In genomic region chrX:13279279-13280009, GRCh38 we compare ENCODE assay signal across 18 cellular contexts. TPM values are rescaled to one million over a fixed set of nuclear protein-coding genes. Genes with fewer than 3 reads are reported as not detected.
DNase-seq lines count a peak whose midpoint lies in the region; ATAC-seq and TF ChIP-seq lines count a peak whose summit lies in the region.
"Had no signal": no experiment of that assay in that cellular context is flagged by ENCODE, and none has a peak within 500 bp of the region (broad histone marks: within the 10 kb centered on the region; RNA-seq: fewer than 3 reads in every experiment).

No MANE protein-coding gene starts in this region.

- H4K20me1 ChIP-seq in SK-N-SH (ENCODE audit: insufficient read depth), result no peaks in the 10 kb centered on the region
- H4K20me1 ChIP-seq: BLaER1 had no signal

- H3K4me1 Mint-ChIP-seq in endodermal cell, result peaks cover 4% of the 10 kb centered on the region
- peaks cover 70% of the 10 kb centered on the region for H3K4me1 Mint-ChIP-seq in osteocyte (ENCODE audit: unreplicated experiment)
- H3K4me1 Mint-ChIP-seq: CD8-positive, alpha-beta memory T cell had no signal

- H3K27me3 Mint-ChIP-seq in endodermal cell (ENCODE audit: insufficient read depth), result no peaks in the 10 kb centered on the region
- no peaks in the 10 kb centered on the region for H3K27me3 Mint-ChIP-seq in osteocyte (ENCODE audit: unreplicated experiment)

- H3K36me3 ChIP-seq in SK-N-SH (replicated peaks in 1 of 2; ENCODE audit: control insufficient read depth in 1 of 2, insufficient read depth in 2 of 2, low read length in 1 of 2), result peaks cover 0 to 6% of the 10 kb centered on the region in 2 experiments
- H3K36me3 ChIP-seq in endodermal cell (ENCODE audit: control insufficient read depth, insufficient read depth, low read length), result no peaks in the 10 kb centered on the region
- H3K36me3 ChIP-seq: BLaER1 had no signal

- TF ChIP-seq CTCF in SK-N-SH (IDR thresholded peaks at IDR 0.05), result no peak
- TF ChIP-seq CTCF in endodermal cell (conservative IDR thresholded peaks at IDR 0.05), result no peak
- TF ChIP-seq CTCF in osteocyte (IDR thresholded peaks at IDR 0.05), result no peak

- WGBS in SK-N-SH (ENCODE audit: low lambda C conversion rate), result 57% methylated on average over 9 of the region's 9 CpGs
- WGBS in endodermal cell (ENCODE audit: insufficient coverage in 1 of 2, insufficient read length in 1 of 2), 2 experiments, result 84% methylated on average over 8 of the region's 9 CpGs; no CpG with 5 or more reads in 1 of the 2 experiments

- peak; percentile 16 for DNase-seq in EH (ENCODE audit: low read depth)
- DNase-seq in SK-N-SH, result no peak
- DNase-seq in endodermal cell, result peak; percentile 62
- DNase-seq in osteocyte (ENCODE audit: extremely low spot score, unreplicated experiment), result no peak
- DNase-seq in GM03348 (ENCODE audit: low spot score), result no peak
- no peak for DNase-seq in mesenteric fat pad (ENCODE audit: low spot score)
- DNase-seq: 8988T; AML-193; Caco-2; CD8-positive, alpha-beta memory T cell; DND-41; GF-D8; HCEC 1CT; HFFc6 had no signal

- H3K9me3 ChIP-seq in SK-N-SH (no peaks in the 10 kb centered on the region), endodermal cell (ENCODE audit: control insufficient read depth, low read length) (peaks cover 7% of the 10 kb centered on the region)

- TF ChIP-seq RAD21 in SK-N-SH (IDR thresholded peaks at IDR 0.05; ENCODE audit: low read length), result no peak

- H2AFZ ChIP-seq in SK-N-SH (ENCODE audit: low read depth), result peak overlapping the region; percentile 14; the same call in 1 of the 2 replicates

- H3F3A ChIP-seq in SK-N-SH (replicated peaks; ENCODE audit: insufficient read depth), result peaks cover 7% of the 10 kb centered on the region

- H3K9ac ChIP-seq in SK-N-SH (no peak overlapping the region), endodermal cell (ENCODE audit: extremely low read depth, low read length, poor library complexity, severe bottlenecking) (no peak overlapping the region)
- H3K9ac ChIP-seq: BLaER1 had no signal

- no peaks in the 10 kb centered on the region for H3K27me3 ChIP-seq in SK-N-SH (ENCODE audit: insufficient read depth)
- no peaks in the 10 kb centered on the region for H3K27me3 ChIP-seq in endodermal cell (ENCODE audit: control insufficient read depth, insufficient read depth, low read length, poor library complexity, severe bottlenecking)

- CTCF ChIA-PET in SK-N-SH (lab: Yijun Ruan, JAX), result no interaction called here

- H3K36me3 Mint-ChIP-seq in endodermal cell (ENCODE audit: low read depth) (no peaks in the 10 kb centered on the region), osteocyte (ENCODE audit: unreplicated experiment) (no peaks in the 10 kb centered on the region)

- 0 out of 2 replicates have a peak overlapping the region, but pooled peaks have one; percentile 5 for H3K4me2 ChIP-seq in SK-N-SH
- H3K4me2 ChIP-seq: BLaER1 had no signal

- H3K9me3 Mint-ChIP-seq in endodermal cell (peaks cover 68% of the 10 kb centered on the region), osteocyte (ENCODE audit: unreplicated experiment) (peaks cover 5% of the 10 kb centered on the region)
- H3K9me3 Mint-ChIP-seq: CD8-positive, alpha-beta memory T cell; HFFc6 had no signal

- POLR2A ChIA-PET in SK-N-SH (lab: Yijun Ruan, JAX), result no interaction called here

- H3K4me3 Mint-ChIP-seq in endodermal cell (no peak overlapping the region), osteocyte (ENCODE audit: unreplicated experiment) (no peak overlapping the region)
- H3K4me3 Mint-ChIP-seq: CD8-positive, alpha-beta memory T cell; HFFc6 had no signal

- H3K9me2 ChIP-seq in SK-N-SH, result no peaks in the 10 kb centered on the region

- peaks cover 83% of the 10 kb centered on the region for H3K79me2 ChIP-seq in SK-N-SH (ENCODE audit: insufficient read depth)

- ATAC-seq in HG03439 (IDR thresholded peaks at IDR 0.05; ENCODE audit: unreplicated experiment), result no peak
- ATAC-seq: GM12878 had no signal

- TF ChIP-seq EP300 in SK-N-SH (IDR thresholded peaks at IDR 0.05; ENCODE audit: borderline replicate concordance in 1 of 2, low read depth in 1 of 2, low read length in 1 of 2), result peak in 1 of 2 experiments; percentile 17; a peak in 1 of 4 replicates

- H3K27ac ChIP-seq in SK-N-SH (ENCODE audit: low read depth in 2 of 2, low read length in 1 of 2), result peak overlapping the region; percentile 50 to 90
- H3K27ac ChIP-seq in endodermal cell (ENCODE audit: low read depth, low read length), result no peak overlapping the region
- H3K27ac ChIP-seq: BLaER1 had no signal

- peaks cover 4 to 13% of the 10 kb centered on the region in 2 experiments for H3K4me1 ChIP-seq in SK-N-SH (ENCODE audit: control insufficient read depth in 1 of 2, insufficient read depth in 2 of 2, low read depth in 1 of 2, low read length in 1 of 2)
- H3K4me1 ChIP-seq in endodermal cell (ENCODE audit: control insufficient read depth, insufficient read depth, low read length), result no peaks in the 10 kb centered on the region

- no peak overlapping the region for H3K27ac Mint-ChIP-seq in endodermal cell
- H3K27ac Mint-ChIP-seq in osteocyte (ENCODE audit: unreplicated experiment), result peak overlapping the region; percentile 44
- H3K27ac Mint-ChIP-seq: HFFc6 had no signal

- H3K4me3 ChIP-seq in SK-N-SH (ENCODE audit: low read depth in 2 of 2, low read length in 1 of 2), result no peak overlapping the region
- no peak overlapping the region for H3K4me3 ChIP-seq in endodermal cell (ENCODE audit: low read length)
- H3K4me3 ChIP-seq: BLaER1, GM12878 had no signal

TF ChIP-seq in SK-N-SH, 30 proteins besides CTCF, POLR2A, EP300 and RAD21:
- TF ChIP-seq FOXM1 (IDR thresholded peaks at IDR 0.05; ENCODE audit: low read depth), result peak; percentile 40; the same call in 1 of the 2 replicates
- TF ChIP-seq YY1 (IDR thresholded peaks at IDR 0.05; ENCODE audit: low read depth), result no peak
- TF ChIP-seq NFIC (IDR thresholded peaks at IDR 0.05; ENCODE audit: borderline replicate concordance), result peak; percentile 11; the same call in 1 of the 2 replicates
- 0 out of 2 replicates have a peak, but pooled peaks have one; percentile 13 for TF ChIP-seq MEF2A (IDR thresholded peaks at IDR 0.05; ENCODE audit: borderline replicate concordance, low read depth)
- 0 out of 2 replicates have a peak, but pooled peaks have one; percentile 13 for TF ChIP-seq TCF12 (IDR thresholded peaks at IDR 0.05)
- TF ChIP-seq ZBTB33 (IDR thresholded peaks at IDR 0.05; ENCODE audit: borderline replicate concordance, low read depth), result no peak
- peak; percentile 15; the same call in 1 of the 2 replicates for TF ChIP-seq JUND (IDR thresholded peaks at IDR 0.05)
- 0 out of 2 replicates have a peak, but pooled peaks have one; percentile 0 for TF ChIP-seq PBX3 (IDR thresholded peaks at IDR 0.05)
- no peak for TF ChIP-seq GABPA (IDR thresholded peaks at IDR 0.05; ENCODE audit: low read depth)
- TF ChIP-seq POLR2AphosphoS5 (IDR thresholded peaks at IDR 0.05; ENCODE audit: low read depth, low read length), result peak; percentile 35; the same call in 1 of the 2 replicates
- TF ChIP-seq GATA2 (CRISPR knock-in tag; IDR thresholded peaks at IDR 0.05), result no peak
- TF ChIP-seq MXI1 (IDR thresholded peaks at IDR 0.05; ENCODE audit: low read depth, low read length), result no peak

RNA-seq across cellular contexts. Expression of gene ATXN3L, which starts 40.4 kb away (rescaled TPM):
- not detected in 2 replicates for polyA plus RNA-seq in SK-N-SH (2012; rRNA removed)
- not detected in 2 replicates for polyA plus RNA-seq in SK-N-SH (2012; cell fraction: cytosol; rRNA removed)
- not detected in 2 replicates for polyA plus RNA-seq in SK-N-SH (2012; cell fraction: nucleus; rRNA removed)
- not detected for total RNA-seq in endodermal cell
- polyA plus RNA-seq in endodermal cell (2013, experiment 1 of 2), result not detected
- polyA plus RNA-seq in endodermal cell (2013, experiment 2 of 2), result not detected
- total RNA-seq in osteocyte, result not detected in 2 replicates
- total RNA-seq in mesenteric fat pad, result not detected
- total RNA-seq: Caco-2; CD8-positive, alpha-beta memory T cell; GM12878; H4; HFFc6 had no signal
- polyA plus RNA-seq: CD8-positive, alpha-beta memory T cell; GM12878 had no signal

Comparison
In these comparisons a context has a peak if more than half of its experiments do, and no peak if none do; other contexts are left out.
1. DNase-seq: peak in EH (single experiment) and endodermal cell (single experiment); none in SK-N-SH (single experiment), osteocyte (single experiment), GM03348 (single experiment) and mesenteric fat pad (single experiment).